In genomic region chr21:44817914-44818635, GRCh38 we compare ENCODE assay signal across 8 cellular contexts. TPM values are rescaled to one million over a fixed set of nuclear protein-coding genes. Genes with fewer than 3 reads are reported as not detected.
DNase-seq lines count a peak whose midpoint lies in the region; ATAC-seq and TF ChIP-seq lines count a peak whose summit lies in the region.

Gene SUMO3, minus strand, starts transcription at chr21:44818062. Its CDS starts 94 bp downstream, at chr21:44817968.

- H4K20me1 ChIP-seq in neural cell (ENCODE audit: insufficient read depth), result no peaks in the 10 kb centered on the region

- no peaks in the 10 kb centered on the region for H3K9me2 ChIP-seq in neural cell (ENCODE audit: insufficient read depth, low read length)

- peak within 1 kb of the TSS; percentile 58 for H3K27ac ChIP-seq in RWPE2 (ENCODE audit: poor library complexity, severe bottlenecking)
- peak within 1 kb of the TSS; percentile 44 for H3K27ac ChIP-seq in neural cell (ENCODE audit: low read length)

- TF ChIP-seq CTCF in Caco-2 (IDR thresholded peaks at IDR 0.05; ENCODE audit: insufficient read depth in 1 of 2, low read depth in 1 of 2, low read length in 1 of 2, severe bottlenecking in 1 of 2, unreplicated experiment in 1 of 2) (no peak), RWPE2 (IDR thresholded peaks at IDR 0.05; ENCODE audit: poor library complexity, severe bottlenecking) (no peak), fibroblast of villous mesenchyme (IDR thresholded peaks at IDR 0.05; ENCODE audit: insufficient read depth, low read depth, low read length) (no peak), neural cell (IDR thresholded peaks at IDR 0.05; ENCODE audit: poor library complexity, severe bottlenecking) (peak; percentile 30)

- BruUV-seq in Caco-2 (replicated peaks; lab: Mats Ljungman, UMichigan), result TSS peak; percentile 42

- intact Hi-C loops in Caco-2 (cut with micrococcal nuclease; ENCODE audit: unreplicated experiment), result loop anchor here (5.0 kb wide), 1 partner anchor 54 kb away; the partner anchor contains the start of gene PTTG1IP

- H3K4me3 Mint-ChIP-seq in Caco-2 (ENCODE audit: unreplicated experiment), result peak within 1 kb of the TSS; percentile 68
- H3K4me3 Mint-ChIP-seq in stimulated activated naive CD8-positive, alpha-beta T cell treated with anti-CD3 and anti-CD28 coated beads, Interleukin-15, Interleukin-2, amounts not matched to agents 100 ng/mL and 50 ng/mL, for 24 hours, result peak within 1 kb of the TSS; percentile 74

- no peak for TF ChIP-seq RAD21 in neural cell (conservative IDR thresholded peaks at IDR 0.05)

- H3K36me3 ChIP-seq in Caco-2 (ENCODE audit: control insufficient read depth, insufficient read depth, low read length) (no peaks in the 10 kb centered on the region), RWPE2 (ENCODE audit: low read depth) (peaks cover 13% of the 10 kb centered on the region; the same call in 1 of the 2 replicates), neural cell (ENCODE audit: insufficient read depth, low read length) (no peaks in the 10 kb centered on the region)

- H3K9ac ChIP-seq in neural cell (ENCODE audit: low read length), result peak within 1 kb of the TSS; percentile 75

- CTCF ChIA-PET in Caco-2 (lab: Charles Lee), result no interaction called here

- H3K27me3 ChIP-seq in Caco-2 (replicated peaks; ENCODE audit: control insufficient read depth, insufficient read depth, low read length), result no peaks in the 10 kb centered on the region
- H3K27me3 ChIP-seq in RWPE2 (ENCODE audit: insufficient read depth, poor library complexity, severe bottlenecking), result no peaks in the 10 kb centered on the region
- no peaks in the 10 kb centered on the region for H3K27me3 ChIP-seq in neural cell (ENCODE audit: insufficient read depth, low read depth, low read length)

- peaks cover 5% of the 10 kb centered on the region for H3K4me1 Mint-ChIP-seq in Caco-2 (ENCODE audit: low read depth, unreplicated experiment)
- H3K4me1 Mint-ChIP-seq in stimulated activated naive CD8-positive, alpha-beta T cell treated with anti-CD3 and anti-CD28 coated beads, Interleukin-15, Interleukin-2, amounts not matched to agents 100 ng/mL and 50 ng/mL, for 24 hours (ENCODE audit: low read depth), result peaks cover 16% of the 10 kb centered on the region

- H3K9me3 ChIP-seq in Caco-2 (peaks cover 32% of the 10 kb centered on the region), RWPE2 (ENCODE audit: severe bottlenecking) (peaks cover 13% of the 10 kb centered on the region), neural cell (ENCODE audit: low read length) (peaks cover 13% of the 10 kb centered on the region)

- no peaks in the 10 kb centered on the region for H3F3A ChIP-seq in neural cell (ENCODE audit: insufficient read depth, low read length, poor library complexity, severe bottlenecking)

- H3K4me3 ChIP-seq in Caco-2 (ENCODE audit: low read depth, low read length) (peak within 1 kb of the TSS; percentile 81), RWPE2 (ENCODE audit: severe bottlenecking) (peak within 1 kb of the TSS; percentile 77), fibroblast of villous mesenchyme (ENCODE audit: low read depth, low read length) (peak within 1 kb of the TSS; percentile 74), neural cell (ENCODE audit: low read length) (peak within 1 kb of the TSS; percentile 75)

- ATAC-seq in GM19455 (IDR thresholded peaks at IDR 0.05; ENCODE audit: unreplicated experiment) (peak; percentile 46), RWPE2 (ENCODE audit: low read depth) (peak; percentile 55)

- peak; percentile 36 for TF ChIP-seq EP300 in neural cell (conservative IDR thresholded peaks at IDR 0.05; ENCODE audit: poor library complexity, severe bottlenecking)

- H3K36me3 Mint-ChIP-seq in Caco-2 (ENCODE audit: insufficient read depth, unreplicated experiment), result peaks cover 48% of the 10 kb centered on the region
- H3K36me3 Mint-ChIP-seq in stimulated activated naive CD8-positive, alpha-beta T cell treated with anti-CD3 and anti-CD28 coated beads, Interleukin-15, Interleukin-2, amounts not matched to agents 100 ng/mL and 50 ng/mL, for 24 hours (ENCODE audit: low read depth), result peaks cover 4% of the 10 kb centered on the region

- peaks cover 22% of the 10 kb centered on the region for H3K9me3 Mint-ChIP-seq in Caco-2 (ENCODE audit: unreplicated experiment)
- peaks cover 17% of the 10 kb centered on the region for H3K9me3 Mint-ChIP-seq in stimulated activated naive CD8-positive, alpha-beta T cell treated with anti-CD3 and anti-CD28 coated beads, Interleukin-15, Interleukin-2, amounts not matched to agents 100 ng/mL and 50 ng/mL, for 24 hours

- no peaks in the 10 kb centered on the region for H3K79me2 ChIP-seq in neural cell (replicated peaks; ENCODE audit: insufficient read depth, low read length)

- H3K4me2 ChIP-seq in neural cell (ENCODE audit: low read length), result peak within 1 kb of the TSS; percentile 6

- DNase-seq in Caco-2 (peak; percentile 71 to 91), HT-29 (ENCODE audit: low spot score) (peak; percentile 52), RWPE2 (ENCODE audit: low spot score) (no peak), fibroblast of villous mesenchyme (ENCODE audit: low read depth) (peak; percentile 80)
- DNase-seq in activated effector memory CD4-positive, alpha-beta T cell treated with anti-CD3 and anti-CD28 coated beads, Interleukin-2, amount 50 U/mL, for 16 hours, result peak; percentile 94

- H3K4me1 ChIP-seq in Caco-2 (peaks cover 15% of the 10 kb centered on the region), RWPE2 (ENCODE audit: insufficient read depth, poor library complexity, severe bottlenecking) (no peaks in the 10 kb centered on the region)

- no peaks in the 10 kb centered on the region for H3K27me3 Mint-ChIP-seq in Caco-2 (ENCODE audit: insufficient read depth, unreplicated experiment)
- H3K27me3 Mint-ChIP-seq in stimulated activated naive CD8-positive, alpha-beta T cell treated with anti-CD3 and anti-CD28 coated beads, Interleukin-15, Interleukin-2, amounts not matched to agents 100 ng/mL and 50 ng/mL, for 24 hours, result peaks cover 7% of the 10 kb centered on the region

- peak within 1 kb of the TSS; percentile 56 for H2AFZ ChIP-seq in neural cell (ENCODE audit: low read depth, low read length)

- no peak within 1 kb of the TSS for H3K27ac Mint-ChIP-seq in Caco-2 (ENCODE audit: unreplicated experiment)
- no peak within 1 kb of the TSS for H3K27ac Mint-ChIP-seq in stimulated activated naive CD8-positive, alpha-beta T cell treated with anti-CD3 and anti-CD28 coated beads, Interleukin-15, Interleukin-2, amounts not matched to agents 100 ng/mL and 50 ng/mL, for 24 hours

- POLR2A ChIA-PET in Caco-2 (lab: Charles Lee), result interaction anchor here (0.9 kb wide), 1 partner anchor 16 kb away, joined by 9 read pairs; the partner anchor contains the start of gene UBE2G2

TF ChIP-seq in neural cell, 6 proteins besides CTCF, POLR2A, EP300 and RAD21:
- TF ChIP-seq TAF1 (IDR thresholded peaks at IDR 0.05; ENCODE audit: low read depth) (no peak), REST (IDR thresholded peaks at IDR 0.05; ENCODE audit: borderline replicate concordance) (no peak), SMC3 (conservative IDR thresholded peaks at IDR 0.05; ENCODE audit: poor library complexity) (peak; percentile 35), MXI1 (conservative IDR thresholded peaks at IDR 0.05; ENCODE audit: poor library complexity, severe bottlenecking) (peak; percentile 58), EZH2 (IDR thresholded peaks at IDR 0.05; ENCODE audit: borderline replicate concordance, insufficient read depth, low read length, poor library complexity, severe bottlenecking) (no peak), POLR2AphosphoS5 (IDR thresholded peaks at IDR 0.05) (peak; percentile 92)

RNA-seq across cellular contexts. Expression of gene SUMO3, which starts in this region (rescaled TPM):
- total RNA-seq in Caco-2 (2022) (110 and 118 TPM in 2 replicates), fibroblast of villous mesenchyme (81.5 and 102 TPM in 2 replicates)
- 90.3 and 98.8 TPM in 2 replicates for total RNA-seq in HT-29 (2014; rRNA removed; shearing (Covaris generic))
- polyA plus RNA-seq in neural cell, result 113 TPM in 2 replicates
- polyA minus RNA-seq in neural cell, result 63.1 and 69.1 TPM in 2 replicates
